In genomic region chr11:12961615-12962014, GRCh38 we compare ENCODE assay signal across 16 cellular contexts. TPM values are rescaled to one million over a fixed set of nuclear protein-coding genes. Genes with fewer than 3 reads are reported as not detected.
DNase-seq lines count a peak whose midpoint lies in the region; ATAC-seq and TF ChIP-seq lines count a peak whose summit lies in the region.
"Had no signal": no experiment of that assay in that cellular context is flagged by ENCODE, and none has a peak within 500 bp of the region (broad histone marks: within the 10 kb centered on the region; RNA-seq: fewer than 3 reads in every experiment).

No MANE protein-coding gene starts in this region.

- no peaks in the 10 kb centered on the region for H3K79me2 ChIP-seq in GM23248 (ENCODE audit: insufficient read depth)

- H3K4me3 ChIP-seq in GM23248 = no peak overlapping the region
- H3K4me3 ChIP-seq: esophagus muscularis mucosa, ovary, smooth muscle cell had no signal

- ATAC-seq in SK-N-SH treated with all-trans-retinoic acid at 6 μM for 48 hours = peak; percentile 28; the same call in 1 of the 3 replicates
- no peak for ATAC-seq in foreskin keratinocyte

- no peak overlapping the region for H3K9ac ChIP-seq in GM23248

- no peaks in the 10 kb centered on the region for H3F3A ChIP-seq in GM23248 (ENCODE audit: insufficient read depth)

- no peaks in the 10 kb centered on the region for H3K36me3 ChIP-seq in GM23248 (ENCODE audit: low read depth)
- H3K36me3 ChIP-seq: esophagus muscularis mucosa, ovary had no signal

- no peak overlapping the region for H3K4me2 ChIP-seq in GM23248 (ENCODE audit: unreplicated experiment)
- H3K4me2 ChIP-seq: smooth muscle cell had no signal

- in situ Hi-C loops in GM23248 (cut with MboI) = loop anchor here (5.0 to 10.0 kb wide), 2 partner anchors 191 to 383 kb away; no protein-coding TSS in a partner anchor

- no peaks in the 10 kb centered on the region for H4K20me1 ChIP-seq in GM23248 (ENCODE audit: insufficient read depth)

- no peaks in the 10 kb centered on the region for H3K9me3 ChIP-seq in GM23248 (ENCODE audit: low read depth)
- H3K9me3 ChIP-seq: esophagus muscularis mucosa, ovary had no signal

- H3K4me1 ChIP-seq in GM23248 (ENCODE audit: insufficient read depth) = peaks cover 3% of the 10 kb centered on the region; the same call in 1 of the 2 replicates
- no peaks in the 10 kb centered on the region for H3K4me1 ChIP-seq in foreskin keratinocyte

- H3K27ac ChIP-seq in GM23248 (no peak overlapping the region), foreskin keratinocyte (no peak overlapping the region)
- H3K27ac ChIP-seq: esophagus muscularis mucosa, ovary had no signal

- H3K9me2 ChIP-seq in GM23248 (ENCODE audit: insufficient read depth) = no peaks in the 10 kb centered on the region

- H3K27me3 ChIP-seq in GM23248 (replicated peaks; ENCODE audit: insufficient read depth) (no peaks in the 10 kb centered on the region), foreskin keratinocyte (no peaks in the 10 kb centered on the region)
- H3K27me3 ChIP-seq: ovary had no signal

- WGBS in GM23248 (ENCODE audit: low coverage in 1 of 2, low lambda C conversion rate in 2 of 2, missing lambda C conversion rate in 2 of 2), 2 experiments = 25 to 37% methylated on average over 2 of the region's 2 CpGs

- DNase-seq in AG20443 (ENCODE audit: low spot score) (peak; percentile 33), GM23248 (peak; percentile 39), foreskin keratinocyte (no peak), C1 segment of cervical spinal cord (lab: John Stamatoyannopoulos, UW) (no peak), cortex of kidney (lab: John Stamatoyannopoulos, UW) (no peak), NCI-H2171 (lab: John Stamatoyannopoulos, UW) (no peak)
- DNase-seq in NK-92 treated with Interleukin-12 subunit alpha and Interleukin-12 subunit beta, amount 100 ng/mL, for 24 hours (lab: John Stamatoyannopoulos, UW) = no peak
- DNase-seq: activated B cell treated with CpG ODN at 0.5 μM for 24 hours; activated CD8-positive, alpha-beta memory T cell treated with anti-CD3 and anti-CD28 coated beads, Interleukin-2, amount 50 U/mL, for 48 hours; activated naive CD4-positive, alpha-beta T cell treated with anti-CD3 and anti-CD28 coated beads, Interleukin-2, amount 50 U/mL, for 16 hours; H9; KG1; ovary had no signal

- TF ChIP-seq CTCF in foreskin keratinocyte (conservative IDR thresholded peaks at IDR 0.05) = peak; percentile 40

- H2AFZ ChIP-seq in GM23248 = no peak overlapping the region

TF ChIP-seq in SK-N-SH treated with all-trans-retinoic acid at 6 μM for 48 hours, 23 proteins besides CTCF, POLR2A, EP300 and RAD21:
- TF ChIP-seq ZNF8 (CRISPR knock-in tag; IDR thresholded peaks at IDR 0.05) = no peak
- TF ChIP-seq BACH2 (CRISPR knock-in tag; IDR thresholded peaks at IDR 0.05; ENCODE audit: borderline replicate concordance) = no peak

RNA-seq across cellular contexts. Expression of gene RASSF10, which starts 47.5 kb away (rescaled TPM):
- total RNA-seq in GM23248 (2014; rRNA removed; shearing (Covaris generic)) = not detected in 2 replicates
- not detected in 2 replicates for polyA plus RNA-seq in GM23248 (2016; fragmentation: Nextera tagmentation; extraction: Ambion mirVana)
- 1.2 and 3.6 TPM in 2 replicates for total RNA-seq in foreskin keratinocyte
- polyA plus RNA-seq in foreskin keratinocyte = 1.1 and 2.4 TPM in 2 replicates
- total RNA-seq: activated B cell treated with CpG ODN at 0.5 μM for 24 hours had no signal
- polyA plus RNA-seq: smooth muscle cell had no signal

Comparison
In these comparisons a context has a peak if more than half of its experiments do, and no peak if none do; other contexts are left out.
1. DNase-seq: peak in AG20443 (single experiment) and GM23248 (single experiment); none in foreskin keratinocyte (0 of 2), NK-92 treated with Interleukin-12 subunit alpha and Interleukin-12 subunit beta, amount 100 ng/mL, for 24 hours (single experiment), C1 segment of cervical spinal cord (0 of 14), cortex of kidney (single experiment) and NCI-H2171 (single experiment).